Comparison of ENCODE assay signal across 8 cellular contexts in genomic region chr17:31009036-31009702, GRCh38. TPM values are rescaled to one million over a fixed set of nuclear protein-coding genes. Genes with fewer than 3 reads are reported as not detected.
DNase-seq lines count a peak whose midpoint lies in the region; FAIRE-seq and TF ChIP-seq lines count a peak whose summit lies in the region.
"Not testable (repeated sequence)": the region's sequence is repeated elsewhere in the genome, so short reads cannot be mapped to it uniquely, and the experiment has no call there.

No MANE protein-coding gene starts in this region.

- not testable (repeated sequence) for H3K9me3 ChIP-seq in sigmoid colon

- peak; percentile 75 for DNase-seq in NCI-H526 treated with DMSO at 0.1 percent for 48 hours (lab: John Stamatoyannopoulos, UW)
- peak; percentile 60 for DNase-seq in activated CD8-positive, alpha-beta memory T cell treated with anti-CD3 and anti-CD28 coated beads, Interleukin-2, amount 50 U/mL, for 48 hours
- DNase-seq in T47D (ENCODE audit: low read depth in 1 of 2, low spot score in 1 of 2) = peak; percentile 38 to 52
- DNase-seq in frontal cortex (ENCODE audit: low spot score in 2 of 2) = peak; percentile 26 to 40
- DNase-seq in lower leg skin (ENCODE audit: low spot score in 2 of 2); sigmoid colon; type B pancreatic cell (ENCODE audit: extremely low spot score, unreplicated experiment): not testable (repeated sequence)

- H3K27me3 Mint-ChIP-seq in type B pancreatic cell = peaks cover 24% of the 10 kb centered on the region

- intact Hi-C loops in lower leg skin (cut with DNase I; ENCODE audit: low total_unique reads) = not testable (repeated sequence)
- intact Hi-C loops in sigmoid colon (cut with DNase I) = loop anchor here (2.0 to 5.0 kb wide), 2 partner anchors 37 to 206 kb away; partner anchors contain the start of gene RNF135

- TF ChIP-seq POLR2A in lower leg skin (IDR thresholded peaks at IDR 0.05); sigmoid colon (IDR thresholded peaks at IDR 0.05): not testable (repeated sequence)

- not testable (repeated sequence) for TF ChIP-seq EP300 in sigmoid colon (IDR thresholded peaks at IDR 0.05)

- H3K4me3 ChIP-seq in GM08714 (ENCODE audit: low read length) (peak overlapping the region; percentile 51), lower leg skin (ENCODE audit: low read depth, poor library complexity, severe bottlenecking) (peak overlapping the region; percentile 60), sigmoid colon (peak overlapping the region; percentile 49 to 66 (median 63))

- not testable (repeated sequence) for H3K27me3 ChIP-seq in sigmoid colon

- peak overlapping the region; percentile 72 to 92 (median 83) for H3K27ac ChIP-seq in sigmoid colon

- not testable (repeated sequence) for FAIRE-seq in frontal cortex (lab: Jason Lieb, UNC)

- not testable (repeated sequence) for TF ChIP-seq CTCF in lower leg skin (IDR thresholded peaks at IDR 0.05); sigmoid colon (IDR thresholded peaks at IDR 0.05); type B pancreatic cell (conservative IDR thresholded peaks at IDR 0.05)

- H3K4me1 ChIP-seq in sigmoid colon = not testable (repeated sequence)

- H3K9me3 Mint-ChIP-seq in type B pancreatic cell = not testable (repeated sequence)

- H3K4me1 Mint-ChIP-seq in type B pancreatic cell (ENCODE audit: unreplicated experiment) = peaks cover 14% of the 10 kb centered on the region

- H3K36me3 Mint-ChIP-seq in type B pancreatic cell = peaks cover 16% of the 10 kb centered on the region

- 13 to 14% methylated on average over 33 to 34 of the region's 34 CpGs for WGBS in lower leg skin, 2 donors
- 10 to 13% methylated on average over 33 of the region's 34 CpGs for WGBS in sigmoid colon, 2 donors

- in situ Hi-C loops in T47D (cut with HindIII; ENCODE audit: low pct_unique_long_range_greater_than_20kb, low sequenced_read_pairs) = not testable (repeated sequence)

- peak overlapping the region; percentile 89 for H3K4me3 Mint-ChIP-seq in type B pancreatic cell

- not testable (repeated sequence) for H3K36me3 ChIP-seq in sigmoid colon

- H3K27ac Mint-ChIP-seq in type B pancreatic cell = peak overlapping the region; percentile 89

RNA-seq across cellular contexts. Expression of gene RNF135, which starts 38.3 kb away (rescaled TPM):
- total RNA-seq in frontal cortex (1.2 TPM), lower leg skin (10 to 100 TPM; 45.6 to 67.9 (median 53.5) TPM), sigmoid colon (10 to 100 TPM; 17.9 to 25.3 (median 18.8) TPM), type B pancreatic cell (ENCODE audit: low replicate concordance) (8.8 and 10.8 TPM in 2 replicates)
- 10 to 100 TPM; 13.0 to 28.2 (median 26.1) TPM for polyA plus RNA-seq in sigmoid colon
